ENCODE assay signal across 8 cellular contexts in genomic region chr3:12809435-12809834, GRCh38. TPM values are rescaled to one million over a fixed set of nuclear protein-coding genes. Genes with fewer than 3 reads are reported as not detected.
DNase-seq lines count a peak whose midpoint lies in the region; ATAC-seq and TF ChIP-seq lines count a peak whose summit lies in the region.

No MANE protein-coding gene starts in this region.

- intact Hi-C loops in activated CD4-positive, alpha-beta memory T cell treated with anti-CD3 and anti-CD28 coated beads for 36 hours (cut with micrococcal nuclease): no loop called here
- intact Hi-C loops in gastrocnemius medialis (cut with DNase I; ENCODE audit: low total_unique reads): loop anchor here (2.0 kb wide), 1 partner anchor 23 kb away; no protein-coding TSS in a partner anchor

- POLR2A ChIA-PET in activated CD4-positive, alpha-beta memory T cell treated with anti-CD3 and anti-CD28 coated beads for 36 hours (lab: Charles Lee): interaction anchor here (1.2 to 2.3 kb wide), 3 partner anchors 24 to 32 kb away, joined by 4 to 10 read pairs (median 6); partner anchors contain the start of gene RPL32

- peak overlapping the region; percentile 44 for H3K4me3 ChIP-seq in iPS-11a (ENCODE audit: low read depth, low read length)
- H3K4me3 ChIP-seq in gastrocnemius medialis: peak overlapping the region in 3 of 4 donors; percentile 54 to 90 (median 61)

- H3K18ac ChIP-seq in H9 (ENCODE audit: insufficient read length, low read depth, low read length): no peak overlapping the region

- H2AFZ ChIP-seq in H9 (ENCODE audit: low read length): no peak overlapping the region

- peaks cover 1% of the 10 kb centered on the region; the same call in 1 of the 2 replicates for H3K27me3 Mint-ChIP-seq in H9 (ENCODE audit: low read depth)
- H3K27me3 Mint-ChIP-seq in activated CD4-positive, alpha-beta memory T cell treated with anti-CD3 and anti-CD28 coated beads for 36 hours: no peaks in the 10 kb centered on the region

- no peaks in the 10 kb centered on the region for H3K9me3 Mint-ChIP-seq in H9
- H3K9me3 Mint-ChIP-seq in activated CD4-positive, alpha-beta memory T cell treated with anti-CD3 and anti-CD28 coated beads for 36 hours: no peaks in the 10 kb centered on the region

- no peak overlapping the region for H2BK120ac ChIP-seq in H9 (ENCODE audit: low read depth, low read length, poor library complexity, severe bottlenecking)

- peaks cover 4% of the 10 kb centered on the region for H3K23me2 ChIP-seq in H9 (ENCODE audit: insufficient read length, low read depth, low read length, poor library complexity, severe bottlenecking)

- no peak overlapping the region for H2BK20ac ChIP-seq in H9 (ENCODE audit: low read depth, low read length, poor library complexity, severe bottlenecking)

- peak overlapping the region in 1 of 3 experiments; percentile 74; a peak in 2 of 7 replicates for H3K27ac Mint-ChIP-seq in H9
- H3K27ac Mint-ChIP-seq in activated CD4-positive, alpha-beta memory T cell treated with anti-CD3 and anti-CD28 coated beads for 36 hours: no peak overlapping the region

- H4K8ac ChIP-seq in H9 (replicated peaks; ENCODE audit: insufficient read length, low read depth, low read length): no peak overlapping the region

- H3K36me3 Mint-ChIP-seq in H9 (ENCODE audit: insufficient read depth in 1 of 3, low read depth in 3 of 3): peaks cover 4 to 14% (median 7%) of the 10 kb centered on the region in 3 experiments; a peak in 6 of 7 replicates
- H3K36me3 Mint-ChIP-seq in activated CD4-positive, alpha-beta memory T cell treated with anti-CD3 and anti-CD28 coated beads for 36 hours: no peaks in the 10 kb centered on the region

- no peak overlapping the region for H3K14ac ChIP-seq in H9 (ENCODE audit: insufficient read depth, low read length)

- H3K79me2 ChIP-seq in H9 (ENCODE audit: insufficient read depth, low read length): no peaks in the 10 kb centered on the region

- no peak overlapping the region for H3T11ph ChIP-seq in H9 (ENCODE audit: low read length)

- no peak for ATAC-seq in gastrocnemius medialis

- no peaks in the 10 kb centered on the region for H3K27me3 ChIP-seq in H9 (ENCODE audit: insufficient read depth, low read length)
- no peaks in the 10 kb centered on the region for H3K27me3 ChIP-seq in gastrocnemius medialis

- CTCF ChIA-PET in activated CD4-positive, alpha-beta memory T cell treated with anti-CD3 and anti-CD28 coated beads for 36 hours (lab: Charles Lee): interaction anchor here (0.8 to 3.4 kb wide), 21 partner anchors 9 to 674 kb away, joined by 3 to 43 read pairs (median 5); partner anchors contain the start of genes CAND2, RPL32 and TMEM40

- H2BK12ac ChIP-seq in H9 (ENCODE audit: insufficient read length, low read depth, low read length): no peak overlapping the region

- H3K23ac ChIP-seq in H9 (ENCODE audit: insufficient read length, low read depth, low read length): no peak overlapping the region

- H3K4me3 Mint-ChIP-seq in H9: peak overlapping the region; percentile 47 to 76
- peak overlapping the region; percentile 3 for H3K4me3 Mint-ChIP-seq in activated CD4-positive, alpha-beta memory T cell treated with anti-CD3 and anti-CD28 coated beads for 36 hours

- no peak for TF ChIP-seq CTCF in H9 (conservative IDR thresholded peaks at IDR 0.05)
- TF ChIP-seq CTCF in gastrocnemius medialis (IDR thresholded peaks at IDR 0.05 in 4 of 5, conservative IDR thresholded peaks at IDR 0.05 in 1 of 5): no peak

- in situ Hi-C loops in gastrocnemius medialis (cut with MboI; ENCODE audit: low sequenced_read_pairs in 4 of 4): no loop called here

- H2BK5ac ChIP-seq in H9 (ENCODE audit: insufficient read length, low read length): no peak overlapping the region

- H3K9ac ChIP-seq in H9 (ENCODE audit: extremely low read depth, insufficient read length, low read length): no peak overlapping the region

- peaks cover 16 to 22% of the 10 kb centered on the region in 2 experiments for H3K4me1 Mint-ChIP-seq in H9
- peaks cover 3% of the 10 kb centered on the region for H3K4me1 Mint-ChIP-seq in activated CD4-positive, alpha-beta memory T cell treated with anti-CD3 and anti-CD28 coated beads for 36 hours (ENCODE audit: low read depth)

- WGBS in H9 (ENCODE audit: extremely low coverage, insufficient read length, low lambda C conversion rate): no CpG with 5 or more reads among the region's 5 CpGs

- H3K4me1 ChIP-seq in H9 (ENCODE audit: insufficient read depth, low read length): no peaks in the 10 kb centered on the region
- peaks cover 40 to 48% of the 10 kb centered on the region in 2 donors for H3K4me1 ChIP-seq in gastrocnemius medialis

- H3K36me3 ChIP-seq in gastrocnemius medialis: peaks cover 0 to 36% of the 10 kb centered on the region in 2 donors

- no peak overlapping the region for H2AK5ac ChIP-seq in H9 (ENCODE audit: insufficient read length, low read length)

- H3K79me1 ChIP-seq in H9 (ENCODE audit: insufficient read depth, low read depth, low read length, poor library complexity, severe bottlenecking): no peaks in the 10 kb centered on the region

- DNase-seq in H9: no peak
- no peak for DNase-seq in activated CD4-positive, alpha-beta memory T cell treated with anti-CD3 and anti-CD28 coated beads for 36 hours
- peak in 1 of 2 donors; percentile 9 for DNase-seq in gastrocnemius medialis
- DNase-seq in effector CD8-positive, alpha-beta T cell (lab: John Stamatoyannopoulos, UW): no peak
- no peak for DNase-seq in NCI-H187 (lab: John Stamatoyannopoulos, UW)
- no peak for DNase-seq in activated CD4-positive, alpha-beta T cell treated with anti-CD3 and anti-CD28 coated beads for 1 hour
- DNase-seq in activated gamma-delta T cell (lab: John Stamatoyannopoulos, UW): no peak

- no peak overlapping the region for H4K91ac ChIP-seq in H9 (ENCODE audit: insufficient read length, low read depth, low read length)

- TF ChIP-seq POLR2A in gastrocnemius medialis (IDR thresholded peaks at IDR 0.05): no peak

- no peaks in the 10 kb centered on the region for H4K20me1 ChIP-seq in H9 (ENCODE audit: control insufficient read depth, insufficient read depth, insufficient read length)

- H3K9me3 ChIP-seq in H9 (ENCODE audit: control insufficient read depth, low read depth, low read length) (no peaks in the 10 kb centered on the region), gastrocnemius medialis (no peaks in the 10 kb centered on the region)

- H4K5ac ChIP-seq in H9 (ENCODE audit: insufficient read length, low read depth, low read length): no peak overlapping the region

- peak overlapping the region; percentile 46 for H3K4me2 ChIP-seq in H9 (ENCODE audit: insufficient read depth, insufficient read length, low read length)

- H3K56ac ChIP-seq in H9 (ENCODE audit: insufficient read length, low read depth, low read length): no peak overlapping the region

- H3K4ac ChIP-seq in H9 (ENCODE audit: low read depth, low read length): no peak overlapping the region

- H3K27ac ChIP-seq in H9 (ENCODE audit: insufficient read length, low read depth, low read length) (no peak overlapping the region), gastrocnemius medialis (peak overlapping the region; percentile 71 to 99 (median 92))

- H2BK15ac ChIP-seq in H9 (ENCODE audit: low read depth, low read length): no peak overlapping the region

RNA-seq across cellular contexts. Expression of gene CAND2, which starts 13.0 kb away (rescaled TPM):
- total RNA-seq in H9 (2021): 10.2 and 10.7 TPM in 2 replicates
- total RNA-seq in activated CD4-positive, alpha-beta memory T cell treated with anti-CD3 and anti-CD28 coated beads for 36 hours: 1 to 10 TPM; 1.2 to 1.6 TPM
- total RNA-seq in gastrocnemius medialis: 100 to 1,000 TPM; 133 to 308 (median 181) TPM

RNA-seq across cellular contexts. Expression of gene RPL32, which starts 31.9 kb away (rescaled TPM):
- total RNA-seq in H9 (2021) (1,982 and 2,021 TPM in 2 replicates), gastrocnemius medialis (1,000 to 10,000 TPM in 2 of 4 donors, 100 to 1,000 TPM in 2; 765 to 1,204 (median 990) TPM)
- 1,000 to 10,000 TPM; 2,505 to 2,560 TPM for total RNA-seq in activated CD4-positive, alpha-beta memory T cell treated with anti-CD3 and anti-CD28 coated beads for 36 hours

RNA-seq across cellular contexts. Expression of gene TMEM40, which starts 50.4 kb away (rescaled TPM):
- total RNA-seq in H9 (2021): not detected in 2 replicates
- total RNA-seq in activated CD4-positive, alpha-beta memory T cell treated with anti-CD3 and anti-CD28 coated beads for 36 hours: not detected
- 1 to 10 TPM in 1 of 4 donors, under 1 TPM in 1, not detected in 2; 0.62 to 1.2 TPM for total RNA-seq in gastrocnemius medialis

Comparison
In these comparisons a context has a peak if more than half of its experiments do, and no peak if none do; other contexts are left out.
1. RNA of gene CAND2, which starts 13.0 kb away (total RNA-seq): 133 to 308 TPM in gastrocnemius medialis; 10.2 to 10.7 TPM in H9 and 1.2 to 1.6 TPM in activated CD4-positive, alpha-beta memory T cell treated with anti-CD3 and anti-CD28 coated beads for 36 hours; every median in the first group is over 10 times any median in the second.